10 cellular contexts compared by ENCODE assay signal in genomic region chr19:18108897-18109296, GRCh38. TPM values are rescaled to one million over a fixed set of nuclear protein-coding genes. Genes with fewer than 3 reads are reported as not detected.
DNase-seq lines count a peak whose midpoint lies in the region; ATAC-seq and TF ChIP-seq lines count a peak whose summit lies in the region.
"Had no signal": no experiment of that assay in that cellular context is flagged by ENCODE, and none has a peak within 500 bp of the region (broad histone marks: within the 10 kb centered on the region; RNA-seq: fewer than 3 reads in every experiment).

No MANE protein-coding gene starts in this region.

- peaks cover 3% of the 10 kb centered on the region for H3K36me3 Mint-ChIP-seq in CD4-positive, CD25-positive, alpha-beta regulatory T cell
- no peaks in the 10 kb centered on the region for H3K36me3 Mint-ChIP-seq in natural killer cell treated with Interleukin-12 subunit alpha and Interleukin-12 subunit beta and Interleukin-15 and Interleukin-18, amount 100 ng/mL, for 72 hours

- no peaks in the 10 kb centered on the region for H3K27me3 ChIP-seq in CD4-positive, CD25-positive, alpha-beta regulatory T cell (ENCODE audit: control insufficient read depth, insufficient read depth, low read length)
- peaks cover 33% of the 10 kb centered on the region for H3K27me3 ChIP-seq in NT2/D1 (ENCODE audit: insufficient read depth, insufficient read length)
- no peaks in the 10 kb centered on the region for H3K27me3 ChIP-seq in colonic mucosa

- no peaks in the 10 kb centered on the region for H3K9me3 Mint-ChIP-seq in CD4-positive, CD25-positive, alpha-beta regulatory T cell
- no peaks in the 10 kb centered on the region for H3K9me3 Mint-ChIP-seq in natural killer cell treated with Interleukin-12 subunit alpha and Interleukin-12 subunit beta and Interleukin-15 and Interleukin-18, amount 100 ng/mL, for 72 hours

- H3K4me3 ChIP-seq in CD4-positive, CD25-positive, alpha-beta regulatory T cell (ENCODE audit: low read depth, low read length): no peak overlapping the region
- no peak overlapping the region for H3K4me3 ChIP-seq in NT2/D1 (ENCODE audit: insufficient read length, low read depth)
- no peak overlapping the region for H3K4me3 ChIP-seq in colonic mucosa

- DNase-seq in CD4-positive, CD25-positive, alpha-beta regulatory T cell: no peak
- DNase-seq in NT2/D1 (ENCODE audit: low read depth, low spot score): no peak
- DNase-seq in colonic mucosa: peak; percentile 69
- no peak for DNase-seq in natural killer cell treated with Interleukin-12 subunit alpha and Interleukin-12 subunit beta and Interleukin-15 and Interleukin-18, amount 100 ng/mL, for 72 hours (ENCODE audit: low spot score)
- DNase-seq in NCI-H69 (lab: John Stamatoyannopoulos, UW): no peak
- DNase-seq in amniotic stem cell (lab: John Stamatoyannopoulos, UW): no peak
- DNase-seq in NCI-H1092 (lab: John Stamatoyannopoulos, UW): no peak
- DNase-seq: NCI-H526 treated with DMSO at 0.1 percent for 48 hours had no signal

- intact Hi-C loops in colonic mucosa (cut with DNase I): no loop called here

- H3K4me3 Mint-ChIP-seq in CD4-positive, CD25-positive, alpha-beta regulatory T cell: peak overlapping the region; percentile 85 to 96 (median 86)
- H3K4me3 Mint-ChIP-seq in natural killer cell treated with Interleukin-12 subunit alpha and Interleukin-12 subunit beta and Interleukin-15 and Interleukin-18, amount 100 ng/mL, for 72 hours: peak overlapping the region; percentile 75

- H3K9me3 ChIP-seq in CD4-positive, CD25-positive, alpha-beta regulatory T cell (ENCODE audit: control insufficient read depth in 2 of 2, low read length in 2 of 2): no peaks in the 10 kb centered on the region
- H3K9me3 ChIP-seq in NT2/D1 (ENCODE audit: insufficient read depth, low read length): no peaks in the 10 kb centered on the region
- H3K9me3 ChIP-seq in colonic mucosa: no peaks in the 10 kb centered on the region

- peak overlapping the region; percentile 74 for H3K9ac ChIP-seq in NT2/D1 (ENCODE audit: insufficient read length, low read depth)
- H3K9ac ChIP-seq in colonic mucosa (ENCODE audit: low read depth in 2 of 2, low read length in 2 of 2): peak overlapping the region; percentile 90 to 95

- H3K27ac Mint-ChIP-seq in CD4-positive, CD25-positive, alpha-beta regulatory T cell: peak overlapping the region; percentile 76 to 98 (median 93)
- H3K27ac Mint-ChIP-seq in natural killer cell treated with Interleukin-12 subunit alpha and Interleukin-12 subunit beta and Interleukin-15 and Interleukin-18, amount 100 ng/mL, for 72 hours: peak overlapping the region; percentile 55 to 81

- peaks cover 0 to 36% (median 21%) of the 10 kb centered on the region in 4 donors for H3K4me1 Mint-ChIP-seq in CD4-positive, CD25-positive, alpha-beta regulatory T cell
- peaks cover 17 to 19% of the 10 kb centered on the region in 2 donors for H3K4me1 Mint-ChIP-seq in natural killer cell treated with Interleukin-12 subunit alpha and Interleukin-12 subunit beta and Interleukin-15 and Interleukin-18, amount 100 ng/mL, for 72 hours (ENCODE audit: low read depth in 2 of 2)

- peak overlapping the region; percentile 55 for H3K27ac ChIP-seq in CD4-positive, CD25-positive, alpha-beta regulatory T cell (ENCODE audit: insufficient read depth, low read length, poor library complexity, severe bottlenecking)
- peak overlapping the region; percentile 77 for H3K27ac ChIP-seq in colonic mucosa

- TF ChIP-seq CTCF in colonic mucosa (IDR thresholded peaks at IDR 0.05): no peak

- H3K36me3 ChIP-seq in CD4-positive, CD25-positive, alpha-beta regulatory T cell (ENCODE audit: control insufficient read depth, insufficient read depth, low read length): no peaks in the 10 kb centered on the region
- H3K36me3 ChIP-seq in NT2/D1 (ENCODE audit: insufficient read depth, insufficient read length, low read length) (no peaks in the 10 kb centered on the region), colonic mucosa (no peaks in the 10 kb centered on the region)

- no peaks in the 10 kb centered on the region for H3K27me3 Mint-ChIP-seq in CD4-positive, CD25-positive, alpha-beta regulatory T cell
- H3K27me3 Mint-ChIP-seq in natural killer cell treated with Interleukin-12 subunit alpha and Interleukin-12 subunit beta and Interleukin-15 and Interleukin-18, amount 100 ng/mL, for 72 hours: no peaks in the 10 kb centered on the region

- peaks cover 28% of the 10 kb centered on the region for H3K4me1 ChIP-seq in CD4-positive, CD25-positive, alpha-beta regulatory T cell (ENCODE audit: control insufficient read depth, insufficient read depth, low read length, poor library complexity, severe bottlenecking)
- H3K4me1 ChIP-seq in NT2/D1 (ENCODE audit: insufficient read depth, insufficient read length) (peaks cover 24% of the 10 kb centered on the region), colonic mucosa (peaks cover 5% of the 10 kb centered on the region)

- ATAC-seq in CD4-positive, CD25-positive, alpha-beta regulatory T cell (ENCODE audit: low read depth in 2 of 2): no peak
- ATAC-seq in natural killer cell treated with Interleukin-12 subunit alpha and Interleukin-12 subunit beta and Interleukin-15 and Interleukin-18, amount 100 ng/mL, for 72 hours: no peak
- ATAC-seq in HG03159 (IDR thresholded peaks at IDR 0.05; ENCODE audit: unreplicated experiment): no peak

RNA-seq across cellular contexts. Expression of gene MAST3, which starts 11.3 kb away (rescaled TPM):
- total RNA-seq in CD4-positive, CD25-positive, alpha-beta regulatory T cell: 45.9 TPM
- polyA plus RNA-seq in CD4-positive, CD25-positive, alpha-beta regulatory T cell: 1 to 10 TPM; 8.1 to 9.0 (median 8.6) TPM
- 10 to 100 TPM; 24.3 to 30.9 TPM for total RNA-seq in colonic mucosa
- 10 to 100 TPM; 30.3 to 31.4 TPM for total RNA-seq in natural killer cell treated with Interleukin-12 subunit alpha and Interleukin-12 subunit beta and Interleukin-15 and Interleukin-18, amount 100 ng/mL, for 72 hours

RNA-seq across cellular contexts. Expression of gene IL12RB1, which starts 22.2 kb away (rescaled TPM):
- 60.4 TPM for total RNA-seq in CD4-positive, CD25-positive, alpha-beta regulatory T cell
- 10 to 100 TPM; 34.9 to 53.2 (median 46.3) TPM for polyA plus RNA-seq in CD4-positive, CD25-positive, alpha-beta regulatory T cell
- total RNA-seq in colonic mucosa: 1 to 10 TPM in 1 of 2 donors, under 1 TPM in 1; 0.53 to 1.1 TPM
- total RNA-seq in natural killer cell treated with Interleukin-12 subunit alpha and Interleukin-12 subunit beta and Interleukin-15 and Interleukin-18, amount 100 ng/mL, for 72 hours: 100 to 1,000 TPM; 109 to 124 TPM
- total RNA-seq: pulmonary artery endothelial cell had no signal

RNA-seq across cellular contexts. Expression of gene PIK3R2, which starts 44.1 kb away (rescaled TPM):
- 9.4 TPM for total RNA-seq in CD4-positive, CD25-positive, alpha-beta regulatory T cell
- 1 to 10 TPM in 2 of 4 donors, under 1 TPM in 2; 0.42 to 3.6 (median 2.0) TPM for polyA plus RNA-seq in CD4-positive, CD25-positive, alpha-beta regulatory T cell
- total RNA-seq in colonic mucosa: 10 to 100 TPM; 42.9 to 48.2 TPM
- total RNA-seq in natural killer cell treated with Interleukin-12 subunit alpha and Interleukin-12 subunit beta and Interleukin-15 and Interleukin-18, amount 100 ng/mL, for 72 hours: 10 to 100 TPM; 12.6 to 20.1 TPM

Comparison
In these comparisons a context has a peak if more than half of its experiments do, and no peak if none do; other contexts are left out.
1. RNA of gene IL12RB1, which starts 22.2 kb away (total RNA-seq): 109 to 124 TPM in natural killer cell treated with Interleukin-12 subunit alpha and Interleukin-12 subunit beta and Interleukin-15 and Interleukin-18, amount 100 ng/mL, for 72 hours and 60.4 TPM in CD4-positive, CD25-positive, alpha-beta regulatory T cell (single experiment); 0.53 to 1.1 TPM in colonic mucosa; every median in the first group is over 10 times any median in the second.